ENCODE assay signal across 21 cellular contexts in the genomic region with DNA sequence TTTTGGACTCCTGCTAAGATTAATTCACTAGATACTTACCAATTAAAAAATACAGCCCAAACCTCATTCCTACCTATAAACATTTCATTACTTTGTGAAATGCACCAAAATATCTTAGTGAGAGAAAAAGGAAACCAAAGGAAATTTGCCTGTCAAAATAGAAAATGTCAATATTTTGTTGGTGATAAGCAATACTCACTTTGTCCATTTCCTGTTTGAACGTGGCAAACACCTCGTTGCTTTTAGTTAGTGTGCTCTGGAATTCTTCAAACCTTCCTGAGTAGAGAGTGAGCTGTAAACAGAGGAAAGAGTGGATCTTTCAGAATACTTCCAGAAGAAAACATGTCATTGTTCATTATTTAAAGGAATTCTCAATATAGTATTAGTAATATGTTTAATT. TPM values are rescaled to one million over a fixed set of nuclear protein-coding genes. Genes with fewer than 3 reads are reported as not detected.
A peak's percentile ranks its signal among the peaks of the same experiment; 100 is the strongest.
DNase-seq lines count a peak whose midpoint lies in the region; ATAC-seq and TF ChIP-seq lines count a peak whose summit lies in the region.
"Had no signal": no experiment of that assay in that cellular context is flagged by ENCODE, and none has a peak within 500 bp of the region (broad histone marks: within the 10 kb centered on the region; RNA-seq: fewer than 3 reads in every experiment).

No MANE protein-coding gene starts in this region.

- no peaks in the 10 kb centered on the region for H3K27me3 Mint-ChIP-seq in activated CD8-positive, alpha-beta memory T cell treated with anti-CD3 and anti-CD28 coated beads, Interleukin-2, amount 10 ng/mL, durations not matched to agents 7 days and 5 days
- no peaks in the 10 kb centered on the region for H3K27me3 Mint-ChIP-seq in activated CD8-positive, alpha-beta T cell treated with anti-CD3 and anti-CD28 coated beads for 36 hours
- peaks cover 5% of the 10 kb centered on the region for H3K27me3 Mint-ChIP-seq in endothelial cell (ENCODE audit: unreplicated experiment)
- H3K27me3 Mint-ChIP-seq: stimulated activated naive B cell treated with anti-CD40 and anti-IgM and Interleukin-4, amounts not matched to agents 10 μg/mL and 1 μg/mL and 100 μg/mL, for 72 hours had no signal

- H3K4me3 Mint-ChIP-seq in activated CD8-positive, alpha-beta memory T cell treated with anti-CD3 and anti-CD28 coated beads, Interleukin-2, amount 10 ng/mL, durations not matched to agents 7 days and 5 days = peak overlapping the region; percentile 40
- no peak overlapping the region for H3K4me3 Mint-ChIP-seq in activated CD8-positive, alpha-beta T cell treated with anti-CD3 and anti-CD28 coated beads for 36 hours
- H3K4me3 Mint-ChIP-seq in endothelial cell (ENCODE audit: unreplicated experiment) = no peak overlapping the region
- H3K4me3 Mint-ChIP-seq: stimulated activated naive B cell treated with anti-CD40 and anti-IgM and Interleukin-4, amounts not matched to agents 10 μg/mL and 1 μg/mL and 100 μg/mL, for 72 hours had no signal

- POLR2A ChIA-PET in activated CD8-positive, alpha-beta T cell treated with anti-CD3 and anti-CD28 coated beads for 36 hours (lab: Charles Lee) = no interaction called here

- H3K9me3 Mint-ChIP-seq in activated CD8-positive, alpha-beta memory T cell treated with anti-CD3 and anti-CD28 coated beads, Interleukin-2, amount 10 ng/mL, durations not matched to agents 7 days and 5 days (ENCODE audit: low read depth) = peaks cover 2% of the 10 kb centered on the region
- peaks cover 2% of the 10 kb centered on the region for H3K9me3 Mint-ChIP-seq in activated CD8-positive, alpha-beta T cell treated with anti-CD3 and anti-CD28 coated beads for 36 hours
- H3K9me3 Mint-ChIP-seq in endothelial cell (ENCODE audit: unreplicated experiment) = no peaks in the 10 kb centered on the region
- H3K9me3 Mint-ChIP-seq: stimulated activated naive B cell treated with anti-CD40 and anti-IgM and Interleukin-4, amounts not matched to agents 10 μg/mL and 1 μg/mL and 100 μg/mL, for 72 hours had no signal

- no peak for TF ChIP-seq CTCF in activated CD8-positive, alpha-beta T cell treated with anti-CD3 and anti-CD28 coated beads for 36 hours (IDR thresholded peaks at IDR 0.05)
- TF ChIP-seq CTCF in endothelial cell (IDR thresholded peaks at IDR 0.05; ENCODE audit: unreplicated experiment) (no peak), stomach (IDR thresholded peaks at IDR 0.05) (no peak)

- no peak for ATAC-seq in activated CD8-positive, alpha-beta memory T cell treated with anti-CD3 and anti-CD28 coated beads, Interleukin-2, amount 10 ng/mL, durations not matched to agents 7 days and 5 days
- no peak for ATAC-seq in activated CD8-positive, alpha-beta T cell treated with anti-CD3 and anti-CD28 coated beads for 36 hours
- ATAC-seq: left lobe of liver; stimulated activated naive B cell treated with anti-CD40 and anti-IgM and Interleukin-4, amounts not matched to agents 10 μg/mL and 1 μg/mL and 100 μg/mL, for 72 hours had no signal

- 6 to 28% (median 15%) methylated on average over 2 of the region's 2 CpGs for WGBS in stomach, 5 donors

- H3K27ac ChIP-seq in stomach = peak overlapping the region in 3 of 5 donors; percentile 24 to 62 (median 25)
- H3K27ac ChIP-seq: brain microvascular endothelial cell, Peyer's patch, prostate gland had no signal

- peaks cover 0 to 36% (median 15%) of the 10 kb centered on the region in 4 donors for H3K4me1 ChIP-seq in stomach
- H3K4me1 ChIP-seq: prostate gland had no signal

- no peaks in the 10 kb centered on the region for H3K9me3 ChIP-seq in stomach
- H3K9me3 ChIP-seq: Peyer's patch, prostate gland had no signal

- DNase-seq in activated CD8-positive, alpha-beta memory T cell treated with anti-CD3 and anti-CD28 coated beads, Interleukin-2, amount 10 ng/mL, durations not matched to agents 7 days and 5 days = no peak
- DNase-seq in activated CD8-positive, alpha-beta memory T cell treated with anti-CD3 and anti-CD28 coated beads, Interleukin-2, amount 50 U/mL, for 48 hours = no peak
- DNase-seq in activated CD8-positive, alpha-beta T cell treated with anti-CD3 and anti-CD28 coated beads for 36 hours = no peak
- DNase-seq in endothelial cell (ENCODE audit: low spot score) (no peak), stomach (no peak), posterior cingulate gyrus (no peak), GDM1 (lab: John Stamatoyannopoulos, UW) (no peak)
- DNase-seq: ACHN; brain microvascular endothelial cell; KBM-7; mesenchymal stem cell; NCI-H1417; NCI-H2081; NCI-H345; Peyer's patch; SIG-M5; stimulated activated CD4-positive, alpha-beta T cell treated with anti-CD3 and anti-CD28 coated beads, Interleukin-15, amount 100 ng/mL, for 24 hours; stimulated activated naive B cell treated with anti-CD40 and anti-IgM and Interleukin-4, amounts not matched to agents 10 μg/mL and 1 μg/mL and 100 μg/mL, for 72 hours had no signal

- intact Hi-C loops in activated CD8-positive, alpha-beta T cell treated with anti-CD3 and anti-CD28 coated beads for 36 hours (cut with micrococcal nuclease) = no loop called here
- intact Hi-C loops in stomach (cut with DNase I; ENCODE audit: low total_unique reads) = no loop called here
- intact Hi-C loops in posterior cingulate gyrus (cut with DNase I) = no loop called here

- CTCF ChIA-PET in activated CD8-positive, alpha-beta memory T cell treated with anti-CD3 and anti-CD28 coated beads, Interleukin-2, amount 10 ng/mL, durations not matched to agents 7 days and 5 days (lab: Charles Lee) = interaction anchor here (0.7 kb wide), 2 partner anchors 25 to 700 kb away, joined by 3 to 4 read pairs; no protein-coding TSS in a partner anchor
- CTCF ChIA-PET in activated CD8-positive, alpha-beta T cell treated with anti-CD3 and anti-CD28 coated beads for 36 hours (lab: Charles Lee) = no interaction called here

- TF ChIP-seq EP300 in stomach (IDR thresholded peaks at IDR 0.05) = no peak

- no peak for TF ChIP-seq POLR2A in stomach (IDR thresholded peaks at IDR 0.05)

- no peaks in the 10 kb centered on the region for H3K36me3 ChIP-seq in stomach
- H3K36me3 ChIP-seq: brain microvascular endothelial cell, Peyer's patch, prostate gland had no signal

- H3K27ac Mint-ChIP-seq in activated CD8-positive, alpha-beta memory T cell treated with anti-CD3 and anti-CD28 coated beads, Interleukin-2, amount 10 ng/mL, durations not matched to agents 7 days and 5 days = peak overlapping the region; percentile 77
- peak overlapping the region; percentile 59 for H3K27ac Mint-ChIP-seq in activated CD8-positive, alpha-beta T cell treated with anti-CD3 and anti-CD28 coated beads for 36 hours
- H3K27ac Mint-ChIP-seq in endothelial cell (ENCODE audit: unreplicated experiment) = peak overlapping the region; percentile 25
- H3K27ac Mint-ChIP-seq: stimulated activated naive B cell treated with anti-CD40 and anti-IgM and Interleukin-4, amounts not matched to agents 10 μg/mL and 1 μg/mL and 100 μg/mL, for 72 hours had no signal

- H3K27me3 ChIP-seq in stomach = no peaks in the 10 kb centered on the region
- H3K27me3 ChIP-seq: brain microvascular endothelial cell, Peyer's patch had no signal

- H3K4me1 Mint-ChIP-seq in activated CD8-positive, alpha-beta memory T cell treated with anti-CD3 and anti-CD28 coated beads, Interleukin-2, amount 10 ng/mL, durations not matched to agents 7 days and 5 days = peaks cover 47% of the 10 kb centered on the region
- H3K4me1 Mint-ChIP-seq in activated CD8-positive, alpha-beta T cell treated with anti-CD3 and anti-CD28 coated beads for 36 hours (ENCODE audit: low read depth) = peaks cover 48% of the 10 kb centered on the region
- H3K4me1 Mint-ChIP-seq in endothelial cell (ENCODE audit: unreplicated experiment) = peaks cover 8% of the 10 kb centered on the region

- H3K4me3 ChIP-seq in stomach = no peak overlapping the region
- H3K4me3 ChIP-seq: Peyer's patch, prostate gland had no signal

- H3K36me3 Mint-ChIP-seq in activated CD8-positive, alpha-beta memory T cell treated with anti-CD3 and anti-CD28 coated beads, Interleukin-2, amount 10 ng/mL, durations not matched to agents 7 days and 5 days = peaks cover 2% of the 10 kb centered on the region
- no peaks in the 10 kb centered on the region for H3K36me3 Mint-ChIP-seq in activated CD8-positive, alpha-beta T cell treated with anti-CD3 and anti-CD28 coated beads for 36 hours (ENCODE audit: low read depth)
- no peaks in the 10 kb centered on the region for H3K36me3 Mint-ChIP-seq in endothelial cell (ENCODE audit: low read depth, unreplicated experiment)

RNA-seq across cellular contexts. Expression of a gene that starts 44.2 kb away (rescaled TPM):
- total RNA-seq in activated CD8-positive, alpha-beta memory T cell treated with anti-CD3 and anti-CD28 coated beads, Interleukin-2, amount 10 ng/mL, durations not matched to agents 7 days and 5 days = under 1 TPM; 0.23 to 0.38 TPM
- total RNA-seq in activated CD8-positive, alpha-beta T cell treated with anti-CD3 and anti-CD28 coated beads for 36 hours = under 1 TPM; 0.11 to 0.22 TPM
- total RNA-seq in endothelial cell (ENCODE audit: unreplicated experiment) (0.41 TPM), stomach (1 to 10 TPM in 2 of 5 donors, not detected in 3; 1.3 to 1.5 TPM)
- polyA plus RNA-seq in stomach = under 1 TPM; 0.15 to 0.61 (median 0.37) TPM
- total RNA-seq: MCF 10A had no signal

Comparison
In these comparisons a context has a peak if more than half of its experiments do, and no peak if none do; other contexts are left out.
1. H3K27ac Mint-ChIP-seq: peak in every context shown above with its lines; median percentile 77 in activated CD8-positive, alpha-beta memory T cell treated with anti-CD3 and anti-CD28 coated beads, Interleukin-2, amount 10 ng/mL, durations not matched to agents 7 days and 5 days; 59 in activated CD8-positive, alpha-beta T cell treated with anti-CD3 and anti-CD28 coated beads for 36 hours; 25 in endothelial cell.